13 cellular contexts compared by ENCODE assay signal in genomic region chr3:64152100-64152499, GRCh38.
DNase-seq lines count a peak whose midpoint lies in the region; ATAC-seq and TF ChIP-seq lines count a peak whose summit lies in the region.
"Had no signal": no experiment of that assay in that cellular context is flagged by ENCODE, and none has a peak within 500 bp of the region (broad histone marks: within the 10 kb centered on the region; RNA-seq: fewer than 3 reads in every experiment).

No MANE protein-coding gene starts in this region.

- H3K27ac Mint-ChIP-seq in brain: peak overlapping the region in 3 of 5 experiments; percentile 1 to 96 (median 64)
- H3K27ac Mint-ChIP-seq: IgD-negative memory B cell; naive thymus-derived CD8-positive, alpha-beta T cell had no signal

- H2AFZ ChIP-seq in IMR-90 (replicated peaks; ENCODE audit: low read length, poor library complexity) (no peak overlapping the region), hepatocyte (no peak overlapping the region)

- in situ Hi-C loops in IMR-90 (cut with MboI; ENCODE audit: low sequenced_read_pairs): no loop called here

- H2AK9ac ChIP-seq in IMR-90 (replicated peaks; ENCODE audit: low read depth, low read length, poor library complexity): no peak overlapping the region

- H3K4me2 ChIP-seq in IMR-90 (ENCODE audit: low read depth, low read length) (no peak overlapping the region), hepatocyte (no peak overlapping the region)

- H2AK5ac ChIP-seq in IMR-90 (ENCODE audit: low read depth, low read length): no peak overlapping the region; the same call in 1 of the 2 replicates

- H3K23ac ChIP-seq in IMR-90 (ENCODE audit: low read depth, low read length): no peak overlapping the region; the same call in 1 of the 2 replicates

- H2BK5ac ChIP-seq in IMR-90 (ENCODE audit: low read depth, low read length, poor library complexity, severe bottlenecking): peak overlapping the region; percentile 46

- H3K27me3 Mint-ChIP-seq in brain: no peaks in the 10 kb centered on the region

- TF ChIP-seq CTCF in IMR-90 (conservative IDR thresholded peaks at IDR 0.05; ENCODE audit: low read depth, low read length) (no peak), brain (conservative IDR thresholded peaks at IDR 0.05) (no peak), hepatocyte (IDR thresholded peaks at IDR 0.05; ENCODE audit: poor library complexity) (no peak)

- intact Hi-C loops in IMR-90 (cut with micrococcal nuclease): loop anchor here (5.0 kb wide), 4 partner anchors 70 to 330 kb away; no protein-coding TSS in a partner anchor

- peak overlapping the region; percentile 66; the same call in 1 of the 2 replicates for H3K14ac ChIP-seq in IMR-90 (replicated peaks; ENCODE audit: low read depth, low read length)

- H3K56ac ChIP-seq in IMR-90 (ENCODE audit: extremely low read depth, insufficient read depth, low read length): no peak overlapping the region

- H2BK15ac ChIP-seq in IMR-90 (ENCODE audit: low read depth, low read length): no peak overlapping the region; the same call in 2 of the 3 replicates

- H2BK20ac ChIP-seq in IMR-90 (ENCODE audit: low read depth, low read length): no peak overlapping the region

- no CpG with 5 or more reads among the region's 2 CpGs for WGBS in IMR-90 (ENCODE audit: extremely low coverage in 2 of 2, insufficient read length in 1 of 2), 2 experiments
- 78% methylated on average over 2 of the region's 2 CpGs for WGBS in hepatocyte (ENCODE audit: low lambda C conversion rate, missing lambda C conversion rate)

- CTCF ChIA-PET in IMR-90 (lab: Yijun Ruan, JAX): interaction anchor here (1.4 kb wide), 1 partner anchor 10 kb away, joined by 7 read pairs; no protein-coding TSS in a partner anchor
- CTCF ChIA-PET in HEK293T (lab: Yijun Ruan, JAX): interaction anchor here (0.7 to 1.2 kb wide), 2 partner anchors 122 to 150 kb away, joined by 3 read pairs; no protein-coding TSS in a partner anchor

- H3K9ac ChIP-seq in IMR-90 (ENCODE audit: low read depth, low read length) (no peak overlapping the region), stomach smooth muscle (ENCODE audit: low read length in 2 of 2) (no peak overlapping the region)

- no peak overlapping the region for H4K5ac ChIP-seq in IMR-90 (ENCODE audit: low read depth, low read length)

- H3K79me1 ChIP-seq in IMR-90 (ENCODE audit: low read depth in 1 of 2, low read length in 2 of 2): peaks cover 6 to 32% of the 10 kb centered on the region in 2 experiments

- H3K9me3 Mint-ChIP-seq in brain: peaks cover 2 to 11% (median 6%) of the 10 kb centered on the region in 5 experiments
- H3K9me3 Mint-ChIP-seq: IgD-negative memory B cell had no signal

- H3K4me1 ChIP-seq in IMR-90 (ENCODE audit: control insufficient read depth, insufficient read depth, low read length) (peaks cover 18% of the 10 kb centered on the region), hepatocyte (ENCODE audit: insufficient read depth) (peaks cover 34% of the 10 kb centered on the region), stomach smooth muscle (ENCODE audit: control insufficient read depth, insufficient read depth, low read length) (peaks cover 42% of the 10 kb centered on the region)

- H3K9me3 ChIP-seq in IMR-90 (ENCODE audit: control insufficient read depth, insufficient read depth, low read length): no peaks in the 10 kb centered on the region
- H3K9me3 ChIP-seq in hepatocyte (ENCODE audit: low read depth): no peaks in the 10 kb centered on the region
- no peaks in the 10 kb centered on the region for H3K9me3 ChIP-seq in stomach smooth muscle (ENCODE audit: control insufficient read depth in 2 of 2, low read length in 2 of 2)

- TF ChIP-seq RAD21 in IMR-90 (IDR thresholded peaks at IDR 0.05; ENCODE audit: low read length): no peak

- H3K4me3 ChIP-seq in IMR-90 (ENCODE audit: insufficient read depth, low read depth, low read length) (no peak overlapping the region), hepatocyte (no peak overlapping the region), stomach smooth muscle (ENCODE audit: low read length in 2 of 2) (no peak overlapping the region)

- H3K36me3 ChIP-seq in IMR-90 (ENCODE audit: control insufficient read depth, insufficient read depth, low read length) (peaks cover 32% of the 10 kb centered on the region), hepatocyte (replicated peaks; ENCODE audit: insufficient read depth, low read depth) (no peaks in the 10 kb centered on the region), stomach smooth muscle (ENCODE audit: control insufficient read depth in 2 of 2, insufficient read depth in 2 of 2, low read length in 2 of 2) (peaks cover 29 to 46% of the 10 kb centered on the region in 2 donors)

- no peak overlapping the region for H4K91ac ChIP-seq in IMR-90 (ENCODE audit: insufficient read depth, low read depth, low read length)

- no peaks in the 10 kb centered on the region for H3K9me2 ChIP-seq in hepatocyte (replicated peaks; ENCODE audit: insufficient read depth)

- DNase-seq in IMR-90: peak; percentile 89
- DNase-seq in hepatocyte (ENCODE audit: low spot score): peak; percentile 35
- DNase-seq in NCI-H2227 treated with DMSO at 0.1 percent for 48 hours (lab: John Stamatoyannopoulos, UW): no peak
- no peak for DNase-seq in HEK293T (ENCODE audit: extremely low spot score)
- no peak for DNase-seq in HUDEP-2 (lab: John Stamatoyannopoulos, UW; ENCODE audit: unreplicated experiment in 76 of 76)
- DNase-seq in dermis blood vessel endothelial cell: no peak
- DNase-seq: naive thymus-derived CD8-positive, alpha-beta T cell; NCI-H2171 treated with DMSO at 0.1 percent for 48 hours; SHP77 treated with DMSO at 0.1 percent for 48 hours; stimulated activated CD4-positive, alpha-beta T cell treated with anti-CD3 and anti-CD28 coated beads, Interleukin-4, amount 100 ng/mL, for 1 hour had no signal

- no peak for TF ChIP-seq POLR2A in IMR-90 (IDR thresholded peaks at IDR 0.05; ENCODE audit: low read depth, low read length)

- dilution Hi-C loops in IMR-90 (cut with HindIII; ENCODE audit: low sequenced_read_pairs, unreplicated experiment): no loop called here

- BruUV-seq in IMR-90 (replicated peaks; lab: Mats Ljungman, UMichigan): no TSS peak

- no peaks in the 10 kb centered on the region for H3K79me2 ChIP-seq in hepatocyte

- H3K9me1 ChIP-seq in IMR-90 (ENCODE audit: insufficient read depth, low read length): peaks cover 17% of the 10 kb centered on the region

- ATAC-seq in IMR-90 (ENCODE audit: low read depth): no peak
- ATAC-seq: naive thymus-derived CD8-positive, alpha-beta T cell had no signal

- no peaks in the 10 kb centered on the region; the same call in none of the 2 replicates for H4K20me1 ChIP-seq in IMR-90 (ENCODE audit: insufficient read depth, low read length)
- no peaks in the 10 kb centered on the region for H4K20me1 ChIP-seq in hepatocyte (ENCODE audit: insufficient read depth, poor library complexity, severe bottlenecking)

- peak overlapping the region in 1 of 2 experiments; percentile 69; a peak in 1 of 4 replicates for H4K8ac ChIP-seq in IMR-90 (ENCODE audit: low read depth in 2 of 2, low read length in 2 of 2)

- peak overlapping the region in 2 of 5 experiments; percentile 4 to 35 for H3K4me3 Mint-ChIP-seq in brain
- H3K4me3 Mint-ChIP-seq: IgD-negative memory B cell; naive thymus-derived CD8-positive, alpha-beta T cell had no signal

- peaks cover 75% of the 10 kb centered on the region for H3K36me3 Mint-ChIP-seq in brain
- H3K36me3 Mint-ChIP-seq: naive thymus-derived CD8-positive, alpha-beta T cell had no signal

- no peak overlapping the region for H3K4ac ChIP-seq in IMR-90 (ENCODE audit: low read depth, low read length)

- no peaks in the 10 kb centered on the region for H3K27me3 ChIP-seq in IMR-90 (ENCODE audit: control insufficient read depth, insufficient read depth, low read length)
- H3K27me3 ChIP-seq in hepatocyte: no peaks in the 10 kb centered on the region
- no peaks in the 10 kb centered on the region for H3K27me3 ChIP-seq in stomach smooth muscle (ENCODE audit: control insufficient read depth in 1 of 2, insufficient read depth in 2 of 2, low read length in 2 of 2)

- H3K4me1 Mint-ChIP-seq in brain: peaks cover 38% of the 10 kb centered on the region
- H3K4me1 Mint-ChIP-seq: naive thymus-derived CD8-positive, alpha-beta T cell had no signal

- no peak overlapping the region for H3K18ac ChIP-seq in IMR-90 (ENCODE audit: low read depth, low read length)

- H3K27ac ChIP-seq in IMR-90 (ENCODE audit: insufficient read depth, low read length): no peak overlapping the region; the same call in 1 of the 2 replicates
- peak overlapping the region; percentile 88 for H3K27ac ChIP-seq in hepatocyte
- peak overlapping the region; percentile 96 for H3K27ac ChIP-seq in stomach smooth muscle (ENCODE audit: low read length)

- POLR2A ChIA-PET in IMR-90 (lab: Charles Lee; ENCODE audit: unreplicated experiment) (interaction anchor here (0.6 kb wide), 1 partner anchor 193 kb away, joined by 4 read pairs; no protein-coding TSS in a partner anchor), HEK293T (lab: Yijun Ruan, JAX) (no interaction called here)

- peak overlapping the region; percentile 54; the same call in 1 of the 2 replicates for H2BK120ac ChIP-seq in IMR-90 (ENCODE audit: low read depth, low read length)

TF ChIP-seq in IMR-90, 13 proteins besides CTCF, POLR2A, EP300 and RAD21:
- TF ChIP-seq CEBPB (IDR thresholded peaks at IDR 0.05; ENCODE audit: low read depth, low read length) (peak; percentile 98), MXI1 (IDR thresholded peaks at IDR 0.05; ENCODE audit: borderline replicate concordance, low read depth, low read length) (no peak)

TF ChIP-seq in HEK293T, 16 proteins besides CTCF, POLR2A, EP300 and RAD21:
- TF ChIP-seq LEF1 (IDR thresholded peaks at IDR 0.05; ENCODE audit: borderline replicate concordance) (no peak), CTBP1 (IDR thresholded peaks at IDR 0.05; ENCODE audit: borderline replicate concordance) (no peak), FOXM1 (IDR thresholded peaks at IDR 0.05; ENCODE audit: borderline replicate concordance) (no peak), ELF4 (IDR thresholded peaks at IDR 0.05) (no peak), SP1 (IDR thresholded peaks at IDR 0.05) (no peak), BHLHE40 (IDR thresholded peaks at IDR 0.05; ENCODE audit: borderline replicate concordance) (no peak), HDGF (IDR thresholded peaks at IDR 0.05; ENCODE audit: borderline replicate concordance) (no peak), TARDBP (IDR thresholded peaks at IDR 0.05) (no peak)
- TF ChIP-seq, protein P1, sequence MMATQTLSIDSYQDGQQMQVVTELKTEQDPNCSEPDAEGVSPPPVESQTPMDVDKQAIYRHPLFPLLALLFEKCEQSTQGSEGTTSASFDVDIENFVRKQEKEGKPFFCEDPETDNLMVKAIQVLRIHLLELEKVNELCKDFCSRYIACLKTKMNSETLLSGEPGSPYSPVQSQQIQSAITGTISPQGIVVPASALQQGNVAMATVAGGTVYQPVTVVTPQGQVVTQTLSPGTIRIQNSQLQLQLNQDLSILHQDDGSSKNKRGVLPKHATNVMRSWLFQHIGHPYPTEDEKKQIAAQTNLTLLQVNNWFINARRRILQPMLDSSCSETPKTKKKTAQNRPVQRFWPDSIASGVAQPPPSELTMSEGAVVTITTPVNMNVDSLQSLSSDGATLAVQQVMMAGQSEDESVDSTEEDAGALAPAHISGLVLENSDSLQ (IDR thresholded peaks at IDR 0.05): no peak

Comparison
In these comparisons a context has a peak if more than half of its experiments do, and no peak if none do; other contexts are left out.
1. DNase-seq: peak in IMR-90 (single experiment) and hepatocyte (single experiment); none in NCI-H2227 treated with DMSO at 0.1 percent for 48 hours (single experiment), HEK293T (single experiment), HUDEP-2 (0 of 76) and dermis blood vessel endothelial cell (single experiment).